In genomic region chr14:71483154-71483553, GRCh38 we compare ENCODE assay signal across 21 cellular contexts.
DNase-seq lines count a peak whose midpoint lies in the region; ATAC-seq, FAIRE-seq and TF ChIP-seq lines count a peak whose summit lies in the region.
"Had no signal": no experiment of that assay in that cellular context is flagged by ENCODE, and none has a peak within 500 bp of the region (broad histone marks: within the 10 kb centered on the region; RNA-seq: fewer than 3 reads in every experiment).

No MANE protein-coding gene starts in this region.

- H3K4me1 Mint-ChIP-seq in T-helper 17 cell (peaks cover 32% of the 10 kb centered on the region), memory B cell (peaks cover 23% of the 10 kb centered on the region)

- H3K27me3 Mint-ChIP-seq in T-helper 17 cell: no peaks in the 10 kb centered on the region
- H3K27me3 Mint-ChIP-seq in memory B cell: no peaks in the 10 kb centered on the region
- H3K27me3 Mint-ChIP-seq: B cell; CD8-positive, alpha-beta memory T cell; IgD-negative memory B cell had no signal

- H3K36me3 ChIP-seq in osteoblast (ENCODE audit: insufficient read depth, low read length) (peaks cover 5% of the 10 kb centered on the region), thyroid gland (no peaks in the 10 kb centered on the region)

- H3K4me2 ChIP-seq in osteoblast (ENCODE audit: insufficient read depth, low read length): no peak overlapping the region
- H3K4me2 ChIP-seq: BLaER1 treated with 17β-estradiol and CSF1 and Interleukin-3, amounts not matched to agents 10 nM and 100 nM had no signal

- H3K4me1 ChIP-seq in osteoblast (ENCODE audit: insufficient read depth, low read length) (peaks cover 63% of the 10 kb centered on the region), thyroid gland (peaks cover 15 to 29% of the 10 kb centered on the region in 2 donors)

- H3K79me2 ChIP-seq in osteoblast (ENCODE audit: insufficient read depth, low read length): peaks cover 78% of the 10 kb centered on the region

- H3K4me3 ChIP-seq in osteoblast (ENCODE audit: insufficient read depth, low read length): no peak overlapping the region
- no peak overlapping the region for H3K4me3 ChIP-seq in thyroid gland (replicated peaks in 1 of 3)
- H3K4me3 ChIP-seq: BLaER1 treated with 17β-estradiol and CSF1 and Interleukin-3, amounts not matched to agents 10 nM and 100 nM had no signal

- H3K9me3 ChIP-seq in T-helper 17 cell (ENCODE audit: control insufficient read depth, low read length, poor library complexity, severe bottlenecking) (no peaks in the 10 kb centered on the region), osteoblast (ENCODE audit: low read depth, low read length) (no peaks in the 10 kb centered on the region), thyroid gland (no peaks in the 10 kb centered on the region)
- H3K9me3 ChIP-seq: BLaER1 treated with 17β-estradiol and CSF1 and Interleukin-3, amounts not matched to agents 10 nM and 100 nM; Caco-2 had no signal

- no peak overlapping the region for H2AFZ ChIP-seq in osteoblast (ENCODE audit: low read length)

- peaks cover 2% of the 10 kb centered on the region for H3K36me3 Mint-ChIP-seq in T-helper 17 cell (ENCODE audit: low read depth)
- peaks cover 14% of the 10 kb centered on the region for H3K36me3 Mint-ChIP-seq in memory B cell

- TF ChIP-seq CTCF in osteoblast (IDR thresholded peaks at IDR 0.05; ENCODE audit: extremely low read depth, low read depth, low read length): no peak
- no peak for TF ChIP-seq CTCF in thyroid gland (IDR thresholded peaks at IDR 0.05)

- H3K27ac ChIP-seq in osteoblast (ENCODE audit: low read depth, low read length) (peak overlapping the region; percentile 55), thyroid gland (no peak overlapping the region)
- H3K27ac ChIP-seq: BLaER1 treated with 17β-estradiol and CSF1 and Interleukin-3, amounts not matched to agents 10 nM and 100 nM had no signal

- intact Hi-C loops in thyroid gland (cut with DNase I): no loop called here

- DNase-seq in HTR-8/SVneo (ENCODE audit: insufficient read length, low spot score) (no peak), T-helper 17 cell (no peak), memory B cell (ENCODE audit: low spot score in 2 of 2) (no peak), osteoblast (ENCODE audit: insufficient read length, low spot score, missing footprints) (no peak), thyroid gland (no peak)
- no peak for DNase-seq in activated effector memory CD4-positive, alpha-beta T cell treated with anti-CD3 and anti-CD28 coated beads, Interleukin-2, amount 50 U/mL, for 16 hours
- DNase-seq: Caco-2; CD8-positive, alpha-beta memory T cell; GOT3; H7; HFFc6 had no signal

- ATAC-seq in T-helper 17 cell: no peak
- ATAC-seq in memory B cell (ENCODE audit: low read depth): no peak
- ATAC-seq in GM18907 (IDR thresholded peaks at IDR 0.05; ENCODE audit: unreplicated experiment): no peak
- ATAC-seq: HCT116, HepG2 had no signal

- peak; percentile 54 for FAIRE-seq in HTR-8/SVneo (lab: Jason Lieb, UNC)
- FAIRE-seq: D721Med, G401.6, GM12892, GM18507, HepG2 had no signal

- no peaks in the 10 kb centered on the region for H3K9me3 Mint-ChIP-seq in memory B cell
- H3K9me3 Mint-ChIP-seq: CD8-positive, alpha-beta memory T cell; HFFc6; IgD-negative memory B cell had no signal

- H3K27ac Mint-ChIP-seq in T-helper 17 cell: peak overlapping the region; percentile 16
- peak overlapping the region; percentile 65 for H3K27ac Mint-ChIP-seq in memory B cell
- H3K27ac Mint-ChIP-seq: B cell had no signal

- TF ChIP-seq POLR2A in thyroid gland (IDR thresholded peaks at IDR 0.05): no peak

- no peaks in the 10 kb centered on the region for H4K20me1 ChIP-seq in osteoblast (ENCODE audit: insufficient read depth, low read length)

- H3K27me3 ChIP-seq in osteoblast (ENCODE audit: insufficient read depth, low read length) (no peaks in the 10 kb centered on the region), thyroid gland (no peaks in the 10 kb centered on the region)
- H3K27me3 ChIP-seq: BLaER1 treated with 17β-estradiol and CSF1 and Interleukin-3, amounts not matched to agents 10 nM and 100 nM had no signal

- H3K4me3 Mint-ChIP-seq in T-helper 17 cell (no peak overlapping the region), memory B cell (no peak overlapping the region)
- H3K4me3 Mint-ChIP-seq: B cell; CD8-positive, alpha-beta memory T cell; HFFc6; IgD-negative memory B cell had no signal

- WGBS in thyroid gland, 2 donors: 88 to 89% methylated on average over 3 of the region's 3 CpGs
